In genomic region chr12:15796493-15797141, GRCh38 we compare ENCODE assay signal across 18 cellular contexts. TPM values are rescaled to one million over a fixed set of nuclear protein-coding genes. Genes with fewer than 3 reads are reported as not detected.
DNase-seq lines count a peak whose midpoint lies in the region; ATAC-seq, FAIRE-seq and TF ChIP-seq lines count a peak whose summit lies in the region.
"Had no signal": no experiment of that assay in that cellular context is flagged by ENCODE, and none has a peak within 500 bp of the region (broad histone marks: within the 10 kb centered on the region; RNA-seq: fewer than 3 reads in every experiment).

No MANE protein-coding gene starts in this region.

- WGBS in IMR-90 (ENCODE audit: extremely low coverage in 2 of 2, insufficient read length in 1 of 2), 2 experiments, result no CpG with 5 or more reads among the region's 4 CpGs
- 64% methylated on average over 4 of the region's 4 CpGs for WGBS in GM12878 (ENCODE audit: insufficient coverage, insufficient replicate concordance, low lambda C conversion rate, missing lambda C conversion rate)
- 58% methylated on average over 4 of the region's 4 CpGs for WGBS in right lobe of liver (ENCODE audit: insufficient coverage, low coverage, low lambda C conversion rate, missing lambda C conversion rate)

- H3K18ac ChIP-seq in IMR-90 (ENCODE audit: low read depth, low read length), result no peak overlapping the region

- ATAC-seq in IMR-90 (ENCODE audit: low read depth) (no peak), GM12878 (peak; percentile 43; the same call in 2 of the 3 replicates), right lobe of liver (peak in 3 of 4 donors; percentile 43 to 87 (median 63)), GM21723 (IDR thresholded peaks at IDR 0.05; ENCODE audit: unreplicated experiment) (no peak)
- ATAC-seq: activated CD4-positive, CD25-positive, alpha-beta regulatory T cell treated with anti-CD3 and anti-CD28 coated beads, Interleukin-2, amount 50 U/mL, for 24 hours; left lobe of liver had no signal

- H3K9me3 ChIP-seq in IMR-90 (ENCODE audit: control insufficient read depth, insufficient read depth, low read length) (no peaks in the 10 kb centered on the region), GM12878 (replicated peaks; ENCODE audit: control insufficient read depth, insufficient read depth, low read length) (no peaks in the 10 kb centered on the region), right lobe of liver (no peaks in the 10 kb centered on the region)
- H3K9me3 ChIP-seq: Caco-2, esophagus squamous epithelium, ovary had no signal

- TF ChIP-seq CTCF in IMR-90 (conservative IDR thresholded peaks at IDR 0.05; ENCODE audit: low read depth, low read length) (no peak), GM12878 (IDR thresholded peaks at IDR 0.05 in 2 of 3, conservative IDR thresholded peaks at IDR 0.05 in 1 of 3; ENCODE audit: control insufficient read depth in 2 of 3, extremely low read depth in 1 of 3, insufficient read depth in 1 of 3, low read depth in 3 of 3, low read length in 3 of 3) (no peak), right lobe of liver (IDR thresholded peaks at IDR 0.05) (no peak)

- BruUV-seq in IMR-90 (replicated peaks; lab: Mats Ljungman, UMichigan) (no TSS peak), GM12878 (replicated peaks; lab: Mats Ljungman, UMichigan) (no TSS peak)

- H4K20me1 ChIP-seq in IMR-90 (ENCODE audit: insufficient read depth, low read length) (no peaks in the 10 kb centered on the region), GM12878 (ENCODE audit: control insufficient read depth, insufficient read depth) (no peaks in the 10 kb centered on the region)

- no peak overlapping the region for H3K56ac ChIP-seq in IMR-90 (ENCODE audit: extremely low read depth, insufficient read depth, low read length)

- H3K36me3 ChIP-seq in IMR-90 (ENCODE audit: control insufficient read depth, insufficient read depth, low read length), result no peaks in the 10 kb centered on the region
- no peaks in the 10 kb centered on the region for H3K36me3 ChIP-seq in GM12878 (ENCODE audit: control insufficient read depth in 2 of 2, insufficient read depth in 2 of 2, low read length in 1 of 2)
- no peaks in the 10 kb centered on the region for H3K36me3 ChIP-seq in right lobe of liver
- H3K36me3 ChIP-seq: esophagus squamous epithelium, ovary had no signal

- no peak overlapping the region for H3K9ac ChIP-seq in IMR-90 (ENCODE audit: low read depth, low read length)
- H3K9ac ChIP-seq in GM12878 (ENCODE audit: control insufficient read depth, insufficient read depth, low read length), result no peak overlapping the region

- H2BK5ac ChIP-seq in IMR-90 (ENCODE audit: low read depth, low read length, poor library complexity, severe bottlenecking), result no peak overlapping the region

- CTCF ChIA-PET in IMR-90 (lab: Yijun Ruan, JAX), result interaction anchor here (0.7 to 2.8 kb wide), 2 partner anchors 12 to 118 kb away, joined by 3 to 8 read pairs; no protein-coding TSS in a partner anchor
- CTCF ChIA-PET in GM12878 (lab: Yijun Ruan, JAX), result interaction anchor here (0.7 to 1.9 kb wide), 8 partner anchors 8 to 123 kb away, joined by 3 to 10 read pairs (median 3); no protein-coding TSS in a partner anchor

- no peak overlapping the region for H4K91ac ChIP-seq in IMR-90 (ENCODE audit: insufficient read depth, low read depth, low read length)

- no peak for TF ChIP-seq POLR2A in IMR-90 (IDR thresholded peaks at IDR 0.05; ENCODE audit: low read depth, low read length)
- TF ChIP-seq POLR2A in GM12878 (IDR thresholded peaks at IDR 0.05; ENCODE audit: low read depth, low read length), result no peak
- no peak for TF ChIP-seq POLR2A in right lobe of liver (IDR thresholded peaks at IDR 0.05)

- H2AK5ac ChIP-seq in IMR-90 (ENCODE audit: low read depth, low read length), result no peak overlapping the region

- H3K14ac ChIP-seq in IMR-90 (replicated peaks; ENCODE audit: low read depth, low read length), result no peak overlapping the region

- H3K27ac ChIP-seq in IMR-90 (ENCODE audit: insufficient read depth, low read length), result no peak overlapping the region; the same call in 1 of the 2 replicates
- no peak overlapping the region for H3K27ac ChIP-seq in GM12878 (ENCODE audit: control insufficient read depth, insufficient read depth)
- peak overlapping the region in 1 of 3 donors; percentile 23 for H3K27ac ChIP-seq in right lobe of liver
- H3K27ac ChIP-seq: esophagus squamous epithelium, ovary had no signal

- no peak overlapping the region for H2BK20ac ChIP-seq in IMR-90 (ENCODE audit: low read depth, low read length)

- H3K4me1 ChIP-seq in IMR-90 (ENCODE audit: control insufficient read depth, insufficient read depth, low read length), result 0 out of 2 replicates have a peak, but pooled peaks cover 2% of the 10 kb centered on the region
- H3K4me1 ChIP-seq in GM12878 (ENCODE audit: control insufficient read depth, insufficient read depth, low read length), result no peaks in the 10 kb centered on the region
- peaks cover 0 to 19% (median 1%) of the 10 kb centered on the region in 4 donors for H3K4me1 ChIP-seq in right lobe of liver
- H3K4me1 ChIP-seq: Caco-2, esophagus squamous epithelium had no signal

- no peak for FAIRE-seq in GM12878 (lab: Jason Lieb, UNC)

- RAD21 ChIA-PET in GM12878 (lab: Charles Lee; ENCODE audit: unreplicated experiment), result interaction anchor here (0.9 to 1.6 kb wide), 9 partner anchors 13 to 212 kb away, joined by 3 to 6 read pairs (median 3); no protein-coding TSS in a partner anchor

- H4K8ac ChIP-seq in IMR-90 (ENCODE audit: low read depth in 2 of 2, low read length in 2 of 2), result no peak overlapping the region

- H3K4me3 ChIP-seq in IMR-90 (ENCODE audit: insufficient read depth, low read depth, low read length), result no peak overlapping the region
- H3K4me3 ChIP-seq in GM12878, result no peak overlapping the region
- H3K4me3 ChIP-seq in right lobe of liver, result no peak overlapping the region
- H3K4me3 ChIP-seq: esophagus squamous epithelium, ovary had no signal

- no peak overlapping the region for H3K23ac ChIP-seq in IMR-90 (ENCODE audit: low read depth, low read length)

- in situ Hi-C loops in IMR-90 (cut with MboI; ENCODE audit: low sequenced_read_pairs) (no loop called here), GM12878 (cut with MboI) (no loop called here)

- POLR2A ChIA-PET in IMR-90 (lab: Charles Lee; ENCODE audit: unreplicated experiment), result interaction anchor here (0.6 kb wide), 1 partner anchor 241 kb away, joined by 7 read pairs; no protein-coding TSS in a partner anchor
- POLR2A ChIA-PET in GM12878 (lab: Charles Lee), result interaction anchor here (1.0 kb wide), 1 partner anchor 52 kb away, joined by 4 read pairs; no protein-coding TSS in a partner anchor

- H3K4me2 ChIP-seq in IMR-90 (ENCODE audit: low read depth, low read length), result no peak overlapping the region
- H3K4me2 ChIP-seq in GM12878 (ENCODE audit: control insufficient read depth, insufficient read depth), result no peak overlapping the region

- H2AK9ac ChIP-seq in IMR-90 (replicated peaks; ENCODE audit: low read depth, low read length, poor library complexity), result no peak overlapping the region

- H3K79me1 ChIP-seq in IMR-90 (ENCODE audit: low read depth in 1 of 2, low read length in 2 of 2), result no peaks in the 10 kb centered on the region

- DNase-seq in AG20443 (ENCODE audit: low spot score) (peak; percentile 39), IMR-90 (peak; percentile 72), GM12878 (ENCODE audit: low read depth, low spot score) (no peak), right lobe of liver (no peak), hippocampal formation (lab: John Stamatoyannopoulos, UW) (no peak), medulla oblongata (ENCODE audit: extremely low spot score) (no peak), NCI-H146 (lab: John Stamatoyannopoulos, UW) (no peak)
- DNase-seq: activated naive CD4-positive, alpha-beta T cell treated with anti-CD3 and anti-CD28 coated beads for 36 hours; AML-193; Caco-2; esophagus squamous epithelium; NCI-H2107; NCI-H69; ovary; stimulated activated naive CD4-positive, alpha-beta T cell had no signal

- no peaks in the 10 kb centered on the region for H3K9me1 ChIP-seq in IMR-90 (ENCODE audit: insufficient read depth, low read length)

- H3K27me3 ChIP-seq in IMR-90 (ENCODE audit: control insufficient read depth, insufficient read depth, low read length) (no peaks in the 10 kb centered on the region), GM12878 (replicated peaks in 1 of 2; ENCODE audit: control insufficient read depth in 2 of 2, insufficient read depth in 2 of 2, low read length in 1 of 2) (no peaks in the 10 kb centered on the region; a peak in 1 of 4 replicates), right lobe of liver (no peaks in the 10 kb centered on the region)
- H3K27me3 ChIP-seq: ovary had no signal

- H2AFZ ChIP-seq in IMR-90 (replicated peaks; ENCODE audit: low read length, poor library complexity) (no peak overlapping the region), GM12878 (ENCODE audit: control insufficient read depth, low read depth, low read length) (no peak overlapping the region)

- SMC1A ChIA-PET in GM12878 (lab: Charles Lee; ENCODE audit: uncharacterized antibody, unreplicated experiment), result interaction anchor here (0.8 to 13.4 kb wide), 11 partner anchors 11 to 145 kb away, joined by 3 to 201 read pairs (median 5); no protein-coding TSS in a partner anchor

- no peaks in the 10 kb centered on the region for H3K79me2 ChIP-seq in GM12878 (ENCODE audit: control insufficient read depth, insufficient read depth, low read length)

- H2BK15ac ChIP-seq in IMR-90 (ENCODE audit: low read depth, low read length), result no peak overlapping the region

- H2BK120ac ChIP-seq in IMR-90 (ENCODE audit: low read depth, low read length), result no peak overlapping the region

- TF ChIP-seq RAD21 in IMR-90 (IDR thresholded peaks at IDR 0.05; ENCODE audit: low read length), result no peak
- no peak for TF ChIP-seq RAD21 in GM12878 (IDR thresholded peaks at IDR 0.05; ENCODE audit: insufficient read depth, low read depth, low read length)

- H4K5ac ChIP-seq in IMR-90 (ENCODE audit: low read depth, low read length), result no peak overlapping the region

- no peak overlapping the region for H3K4ac ChIP-seq in IMR-90 (ENCODE audit: low read depth, low read length)

- intact Hi-C loops in IMR-90 (cut with micrococcal nuclease) (no loop called here), GM12878 (cut with micrococcal nuclease; ENCODE audit: unreplicated experiment) (no loop called here), right lobe of liver (cut with DNase I) (no loop called here)

- no peak for TF ChIP-seq EP300 in GM12878 (IDR thresholded peaks at IDR 0.05; ENCODE audit: borderline replicate concordance in 1 of 2, control insufficient read depth in 1 of 2, low read depth in 2 of 2, low read length in 2 of 2)

- dilution Hi-C loops in IMR-90 (cut with HindIII; ENCODE audit: low sequenced_read_pairs, unreplicated experiment), result no loop called here

RNA-seq across cellular contexts. Expression of gene EPS8, which starts 7.4 kb away (rescaled TPM):
- total RNA-seq in IMR-90 (2012; rRNA removed) (102 and 104 TPM in 2 replicates), GM12878 (2014; rRNA removed) (4.7 TPM in 2 replicates), GM12878 (2014; rRNA removed; fragmentation: Illumina TruSeq; extraction: Trizol) (3.4 and 4.7 TPM in 2 replicates), GM12878 (2021) (3.2 TPM in 2 replicates), right lobe of liver (10 to 100 TPM; 21.3 to 44.8 (median 28.2) TPM)
- polyA plus RNA-seq in IMR-90 (2012; rRNA removed) (45.0 and 45.1 TPM in 2 replicates), GM12878 (2011; rRNA removed) (127 and 173 TPM in 2 replicates), GM12878 (2014; fragmentation: Illumina TruSeq; extraction: Trizol) (3.1 and 3.8 TPM in 2 replicates), GM12878 (2014; fragmentation: Nextera tagmentation; extraction: Ambion mirVana) (1 to 10 TPM; 1.3 to 1.6 TPM), GM12878 (2014; rRNA removed) (3.3 and 3.4 TPM in 2 replicates), GM12878 (2016; fragmentation: Nextera tagmentation; extraction: Ambion mirVana) (1 to 10 TPM; 2.8 to 4.2 TPM)
- polyA plus RNA-seq in IMR-90 (2012; cell fraction: cytosol; rRNA removed), result 14.0 and 14.1 TPM in 2 replicates
- 26.2 and 55.5 TPM in 2 replicates for polyA plus RNA-seq in IMR-90 (2012; cell fraction: nucleus; rRNA removed; ENCODE audit: low replicate concordance)
- total RNA-seq in GM12878 (2013; cell fraction: nucleolus; rRNA removed), result 263 and 269 TPM in 2 replicates
- 1.1 TPM for polyA plus RNA-seq in GM12878 (2011; ENCODE audit: low read depth)
- 84.5 and 94.4 TPM in 2 replicates for polyA plus RNA-seq in GM12878 (2011; cell fraction: cytosol; rRNA removed)
- 107 and 156 TPM in 2 replicates for polyA plus RNA-seq in GM12878 (2011; cell fraction: nucleus; rRNA removed)
- polyA plus RNA-seq in GM12878 (2012), result 1.3 and 1.9 TPM in 2 replicates
- polyA minus RNA-seq in GM12878 (2011; rRNA and poly(A)+ RNA removed), result 188 and 261 TPM in 2 replicates
- polyA minus RNA-seq in GM12878 (2011; cell fraction: cytosol; rRNA and poly(A)+ RNA removed), result 42.4 and 55.6 TPM in 2 replicates
- polyA minus RNA-seq in GM12878 (2011; cell fraction: nucleus; rRNA and poly(A)+ RNA removed), result 108 and 162 TPM in 2 replicates

Comparison
In these comparisons a context has a peak if more than half of its experiments do, and no peak if none do; other contexts are left out.
1. DNase-seq: peak in AG20443 (single experiment) and IMR-90 (single experiment); none in GM12878 (single experiment), right lobe of liver (0 of 3), hippocampal formation (0 of 2), medulla oblongata (single experiment) and NCI-H146 (single experiment).
2. ATAC-seq: peak in GM12878 (single experiment) and right lobe of liver (3 of 4); none in IMR-90 (single experiment) and GM21723 (single experiment).